In the genomic region with DNA sequence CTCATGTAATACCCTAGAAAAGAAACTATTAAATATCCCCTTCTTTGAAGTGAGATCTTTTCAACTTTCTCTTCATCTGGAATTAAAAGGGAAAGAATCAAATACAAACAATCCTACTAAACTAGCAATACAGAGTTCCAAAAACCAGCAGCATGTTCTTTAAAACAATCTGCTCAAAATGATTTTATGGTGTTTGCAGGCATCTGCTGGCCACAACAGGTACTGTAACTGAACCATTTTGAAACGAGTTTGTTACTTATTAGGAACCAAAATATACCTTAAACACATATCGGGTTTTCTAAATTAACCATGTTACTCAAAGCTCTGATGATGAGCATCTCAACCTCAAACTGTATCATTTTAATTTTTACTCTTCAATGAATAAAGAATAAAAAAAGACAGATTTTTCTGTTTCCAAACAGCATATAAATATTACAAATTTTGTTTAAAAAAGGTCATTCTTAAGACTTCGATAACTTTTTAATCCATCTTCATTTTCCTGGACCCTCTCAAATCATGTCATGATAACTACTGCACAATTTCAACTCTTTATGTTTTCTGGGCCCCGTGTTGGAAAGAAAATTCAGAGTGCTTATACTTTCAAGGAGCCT, we compare ENCODE assay signal across 9 cellular contexts. TPM values are rescaled to one million over a fixed set of nuclear protein-coding genes. Genes with fewer than 3 reads are reported as not detected.
DNase-seq lines count a peak whose midpoint lies in the region; ATAC-seq lines count a peak whose summit lies in the region.
"Had no signal": no experiment of that assay in that cellular context is flagged by ENCODE, and none has a peak within 500 bp of the region (broad histone marks: within the 10 kb centered on the region; RNA-seq: fewer than 3 reads in every experiment).

No MANE protein-coding gene starts in this region.

- no peak overlapping the region for H3K14ac ChIP-seq in mesenchymal stem cell (ENCODE audit: low read length in 2 of 2)

- H3K9ac ChIP-seq in Karpas-422 (ENCODE audit: low read length) (no peak overlapping the region), mesenchymal stem cell (ENCODE audit: low read length) (no peak overlapping the region)

- H3K9me2 ChIP-seq in Karpas-422 (replicated peaks; ENCODE audit: insufficient read depth, low read length), result no peaks in the 10 kb centered on the region

- peaks cover 6% of the 10 kb centered on the region for H3K79me1 ChIP-seq in mesenchymal stem cell (replicated peaks; ENCODE audit: low read length, poor library complexity, severe bottlenecking)

- 40% methylated on average over 4 of the region's 4 CpGs for WGBS in mesenchymal stem cell

- DNase-seq in DMS153 (lab: John Stamatoyannopoulos, UW) (peak; percentile 2), DMS153 treated with DMSO at 0.1 percent for 48 hours (lab: John Stamatoyannopoulos, UW; ENCODE audit: unreplicated experiment) (no peak), Karpas-422 (peak; percentile 62), mesenchymal stem cell (peak; percentile 34), NK-92 (lab: John Stamatoyannopoulos, UW; ENCODE audit: unreplicated experiment) (no peak)

- H3K27me3 ChIP-seq in Karpas-422 (ENCODE audit: low read length) (no peaks in the 10 kb centered on the region), mesenchymal stem cell (ENCODE audit: control insufficient read depth in 1 of 2, insufficient read depth in 1 of 2, low read length in 2 of 2) (peaks cover 0 to 7% of the 10 kb centered on the region in 2 experiments)

- H3K4me2 ChIP-seq in Karpas-422 (ENCODE audit: low read depth, low read length, poor library complexity, severe bottlenecking), result no peak overlapping the region
- no peak overlapping the region for H3K4me2 ChIP-seq in mesenchymal stem cell (ENCODE audit: low read length, poor library complexity, severe bottlenecking)

- ATAC-seq in HG03439 (IDR thresholded peaks at IDR 0.05; ENCODE audit: unreplicated experiment) (no peak), GM18498 (IDR thresholded peaks at IDR 0.05; ENCODE audit: unreplicated experiment) (no peak)
- ATAC-seq: T-cell had no signal

- H3K9me3 ChIP-seq in Karpas-422 (ENCODE audit: low read length) (no peaks in the 10 kb centered on the region), mesenchymal stem cell (ENCODE audit: control insufficient read depth, low read length) (no peaks in the 10 kb centered on the region)

- H3K36me3 ChIP-seq in Karpas-422 (ENCODE audit: insufficient read depth, low read length) (no peaks in the 10 kb centered on the region), mesenchymal stem cell (ENCODE audit: control insufficient read depth in 1 of 2, insufficient read depth in 2 of 2, low read depth in 1 of 2, low read length in 2 of 2) (peaks cover 0 to 7% of the 10 kb centered on the region in 2 experiments)

- no peak overlapping the region for H4K8ac ChIP-seq in mesenchymal stem cell (ENCODE audit: low read length)

- no peaks in the 10 kb centered on the region for H3K79me2 ChIP-seq in Karpas-422 (ENCODE audit: low read length)

- H3K18ac ChIP-seq in mesenchymal stem cell (ENCODE audit: low read depth in 1 of 2, low read length in 2 of 2), result no peak overlapping the region

- H4K20me1 ChIP-seq in Karpas-422 (ENCODE audit: insufficient read depth, low read depth, low read length), result no peaks in the 10 kb centered on the region

- H4K91ac ChIP-seq in mesenchymal stem cell (ENCODE audit: low read length), result no peak overlapping the region

- H3K4me1 ChIP-seq in Karpas-422 (ENCODE audit: low read length) (peaks cover 13% of the 10 kb centered on the region), mesenchymal stem cell (ENCODE audit: control insufficient read depth, insufficient read depth, low read depth, low read length) (no peaks in the 10 kb centered on the region)

- no peak overlapping the region for H2BK12ac ChIP-seq in mesenchymal stem cell (ENCODE audit: low read length in 2 of 2)

- no peak overlapping the region for H2BK120ac ChIP-seq in mesenchymal stem cell (ENCODE audit: low read depth, low read length)

- no peak overlapping the region for H2BK15ac ChIP-seq in mesenchymal stem cell (ENCODE audit: low read depth, poor library complexity, severe bottlenecking)

- H3K4ac ChIP-seq in mesenchymal stem cell (ENCODE audit: low read depth in 1 of 2, low read length in 2 of 2), result no peak overlapping the region

- H2AK5ac ChIP-seq in mesenchymal stem cell (ENCODE audit: low read length, severe bottlenecking), result no peak overlapping the region

- no peak overlapping the region for H3K4me3 ChIP-seq in Karpas-422 (ENCODE audit: low read length)
- H3K4me3 ChIP-seq in mesenchymal stem cell (ENCODE audit: insufficient read depth in 1 of 2, low read depth in 1 of 2, low read length in 2 of 2), result no peak overlapping the region

- no peak overlapping the region for H3K27ac ChIP-seq in Karpas-422 (ENCODE audit: low read length)
- peak overlapping the region; percentile 34 for H3K27ac ChIP-seq in angular gyrus (ENCODE audit: low read depth, low read length)
- no peak overlapping the region for H3K27ac ChIP-seq in mesenchymal stem cell (ENCODE audit: low read length, poor library complexity, severe bottlenecking)

- no peak overlapping the region for H3K23ac ChIP-seq in mesenchymal stem cell (ENCODE audit: low read length in 2 of 2)

- H2BK5ac ChIP-seq in mesenchymal stem cell (ENCODE audit: low read depth, low read length, poor library complexity, severe bottlenecking), result no peak overlapping the region

- H2AFZ ChIP-seq in Karpas-422 (ENCODE audit: low read length) (no peak overlapping the region), mesenchymal stem cell (ENCODE audit: low read depth, low read length) (no peak overlapping the region)

RNA-seq across cellular contexts. Expression of a gene that starts 56.5 kb away (rescaled TPM):
- 3.6 and 4.7 TPM in 2 replicates for total RNA-seq in Karpas-422 (2014; rRNA removed; shearing (Covaris generic); ENCODE audit: low replicate concordance)
- 0.18 TPM for polyA plus RNA-seq in mesenchymal stem cell (2013, experiment 1 of 2)
- 0.16 TPM for polyA plus RNA-seq in mesenchymal stem cell (2013, experiment 2 of 2)

Comparison
In these comparisons a context has a peak if more than half of its experiments do, and no peak if none do; other contexts are left out.
1. DNase-seq: peak in DMS153 (single experiment), Karpas-422 (single experiment) and mesenchymal stem cell (single experiment); none in DMS153 treated with DMSO at 0.1 percent for 48 hours (single experiment) and NK-92 (single experiment).